ENCODE assay signal across 9 cellular contexts in the genomic region with DNA sequence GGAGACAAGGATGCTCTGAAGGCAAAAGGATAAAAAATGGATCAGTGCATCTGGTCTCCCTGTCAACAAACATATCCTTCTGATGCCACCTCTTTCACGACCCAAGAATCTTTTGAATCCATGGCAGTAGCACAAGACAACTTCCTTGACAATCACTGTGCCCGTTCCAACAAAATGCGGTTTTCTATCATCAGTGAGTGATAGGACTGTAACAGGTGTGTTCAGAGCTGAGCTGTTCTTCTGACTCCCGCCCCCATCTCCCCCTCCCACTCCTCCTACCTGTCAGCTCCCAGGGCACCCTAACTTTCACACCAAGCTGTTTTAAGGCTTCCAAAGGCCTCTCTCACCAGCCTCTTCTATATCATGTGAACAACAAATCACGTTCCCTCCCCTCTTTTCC.
DNase-seq lines count a peak whose midpoint lies in the region; ATAC-seq and TF ChIP-seq lines count a peak whose summit lies in the region.
"Had no signal": no experiment of that assay in that cellular context is flagged by ENCODE, and none has a peak within 500 bp of the region (broad histone marks: within the 10 kb centered on the region; RNA-seq: fewer than 3 reads in every experiment).

No MANE protein-coding gene starts in this region.

- no peak for TF ChIP-seq RAD21 in SK-N-SH (IDR thresholded peaks at IDR 0.05; ENCODE audit: low read length)

- POLR2A ChIA-PET in SK-N-SH (lab: Yijun Ruan, JAX) = interaction anchor here (0.6 kb wide), 1 partner anchor 80 kb away, joined by 4 read pairs; no protein-coding TSS in a partner anchor
- POLR2A ChIA-PET in PC-3 (lab: Charles Lee; ENCODE audit: unreplicated experiment) = no interaction called here

- BruUV-seq in mammary epithelial cell (replicated peaks; lab: Mats Ljungman, UMichigan) (no TSS peak), PC-3 (replicated peaks; lab: Mats Ljungman, UMichigan) (no TSS peak)

- peak overlapping the region; percentile 46; the same call in 1 of the 2 replicates for H3K4me2 ChIP-seq in SK-N-SH
- H3K4me2 ChIP-seq in mammary epithelial cell (ENCODE audit: insufficient read depth, low read depth, low read length) = peak overlapping the region; percentile 82
- no peak overlapping the region for H3K4me2 ChIP-seq in PC-3 (ENCODE audit: low read length)

- H3K27me3 ChIP-seq in SK-N-SH (ENCODE audit: insufficient read depth) (no peaks in the 10 kb centered on the region), mammary epithelial cell (ENCODE audit: insufficient read depth, low read length) (no peaks in the 10 kb centered on the region), lower lobe of right lung (ENCODE audit: low read depth) (no peaks in the 10 kb centered on the region), upper lobe of left lung (no peaks in the 10 kb centered on the region), PC-3 (ENCODE audit: low read length) (no peaks in the 10 kb centered on the region)

- H3K36me3 ChIP-seq in SK-N-SH (replicated peaks in 1 of 2; ENCODE audit: control insufficient read depth in 1 of 2, insufficient read depth in 2 of 2, low read length in 1 of 2) (no peaks in the 10 kb centered on the region), mammary epithelial cell (ENCODE audit: insufficient read depth, low read length) (no peaks in the 10 kb centered on the region), lower lobe of right lung (no peaks in the 10 kb centered on the region), upper lobe of left lung (no peaks in the 10 kb centered on the region), PC-3 (ENCODE audit: low read depth, low read length) (no peaks in the 10 kb centered on the region)

- H2AFZ ChIP-seq in SK-N-SH (ENCODE audit: low read depth) (no peak overlapping the region), mammary epithelial cell (ENCODE audit: low read depth, low read length) (peak overlapping the region; percentile 29), PC-3 (ENCODE audit: low read length) (no peak overlapping the region)

- H3K4me1 ChIP-seq in SK-N-SH (ENCODE audit: control insufficient read depth in 1 of 2, insufficient read depth in 2 of 2, low read depth in 1 of 2, low read length in 1 of 2) = peaks cover 10 to 39% of the 10 kb centered on the region in 2 experiments; a peak in 2 of 4 replicates
- peaks cover 50% of the 10 kb centered on the region for H3K4me1 ChIP-seq in mammary epithelial cell (ENCODE audit: insufficient read depth, low read length)
- peaks cover 29% of the 10 kb centered on the region for H3K4me1 ChIP-seq in lower lobe of right lung
- H3K4me1 ChIP-seq in upper lobe of left lung = peaks cover 12 to 21% (median 13%) of the 10 kb centered on the region in 4 donors
- H3K4me1 ChIP-seq in PC-3 (ENCODE audit: insufficient read depth, low read length) = no peaks in the 10 kb centered on the region

- H4K20me1 ChIP-seq in SK-N-SH (ENCODE audit: insufficient read depth) (peaks cover 21% of the 10 kb centered on the region; the same call in 1 of the 2 replicates), mammary epithelial cell (ENCODE audit: insufficient read depth, low read length) (no peaks in the 10 kb centered on the region), PC-3 (ENCODE audit: low read length) (peaks cover 19% of the 10 kb centered on the region; the same call in 1 of the 2 replicates)

- CTCF ChIA-PET in SK-N-SH (lab: Yijun Ruan, JAX) (interaction anchor here (1.2 to 1.3 kb wide), 2 partner anchors 9 to 16 kb away, joined by 3 to 8 read pairs; no protein-coding TSS in a partner anchor), mammary epithelial cell (lab: Charles Lee; ENCODE audit: low non-redundant PET) (interaction anchor here (0.9 kb wide), 1 partner anchor 19 kb away, joined by 3 read pairs; no protein-coding TSS in a partner anchor), PC-3 (lab: Charles Lee) (no interaction called here)

- 87% methylated on average over 5 of the region's 5 CpGs for WGBS in SK-N-SH (ENCODE audit: low lambda C conversion rate)
- whole genome bisulfite sequencing in mammary epithelial cell (ENCODE audit: low coverage, missing lambda C conversion rate) = 20% methylated on average over 4 of the region's 5 CpGs
- WGBS in upper lobe of left lung, 2 donors = 38 to 56% methylated on average over 5 of the region's 5 CpGs

- no peak for TF ChIP-seq EP300 in SK-N-SH (IDR thresholded peaks at IDR 0.05; ENCODE audit: borderline replicate concordance in 1 of 2, low read depth in 1 of 2, low read length in 1 of 2)
- no peak for TF ChIP-seq EP300 in upper lobe of left lung (IDR thresholded peaks at IDR 0.05)

- intact Hi-C loops in mammary epithelial cell (cut with micrococcal nuclease) = no loop called here
- intact Hi-C loops in lower lobe of right lung (cut with DNase I) = no loop called here
- intact Hi-C loops in PC-3 (cut with micrococcal nuclease) = no loop called here

- dilution Hi-C loops in mammary epithelial cell (cut with HindIII; ENCODE audit: low sequenced_read_pairs) = no loop called here

- H3K9ac ChIP-seq in SK-N-SH (no peak overlapping the region), mammary epithelial cell (ENCODE audit: insufficient read depth, low read length) (no peak overlapping the region), PC-3 (ENCODE audit: low read length) (no peak overlapping the region)

- H3K27ac ChIP-seq in SK-N-SH (ENCODE audit: low read depth in 2 of 2, low read length in 1 of 2) = peak overlapping the region in 1 of 2 experiments; percentile 21; a peak in 1 of 4 replicates
- H3K27ac ChIP-seq in mammary epithelial cell (ENCODE audit: insufficient read depth, low read depth, low read length) = peak overlapping the region; percentile 20
- H3K27ac ChIP-seq in lower lobe of right lung = peak overlapping the region; percentile 10
- peak overlapping the region in 3 of 4 donors; percentile 43 to 55 (median 52) for H3K27ac ChIP-seq in upper lobe of left lung
- H3K27ac ChIP-seq in PC-3 (ENCODE audit: low read length) = no peak overlapping the region

- H3K9me3 ChIP-seq in SK-N-SH (no peaks in the 10 kb centered on the region), mammary epithelial cell (replicated peaks; ENCODE audit: insufficient read depth, low read length) (no peaks in the 10 kb centered on the region), lower lobe of right lung (no peaks in the 10 kb centered on the region), upper lobe of left lung (no peaks in the 10 kb centered on the region), PC-3 (ENCODE audit: low read length) (no peaks in the 10 kb centered on the region)

- no peaks in the 10 kb centered on the region for H3K9me2 ChIP-seq in SK-N-SH
- H3K9me2 ChIP-seq in PC-3 (replicated peaks; ENCODE audit: low read length) = no peaks in the 10 kb centered on the region

- no peak for TF ChIP-seq CTCF in SK-N-SH (IDR thresholded peaks at IDR 0.05)
- TF ChIP-seq CTCF in mammary epithelial cell (conservative IDR thresholded peaks at IDR 0.05 in 1 of 2, IDR thresholded peaks at IDR 0.05 in 1 of 2; ENCODE audit: extremely low read depth in 1 of 2, insufficient read depth in 1 of 2, low read depth in 1 of 2, low read length in 2 of 2) = no peak
- no peak for TF ChIP-seq CTCF in lower lobe of right lung (IDR thresholded peaks at IDR 0.05)
- TF ChIP-seq CTCF in upper lobe of left lung (IDR thresholded peaks at IDR 0.05) = no peak
- no peak for TF ChIP-seq CTCF in PC-3 (conservative IDR thresholded peaks at IDR 0.05; ENCODE audit: low read depth, low read length)

- no peak for TF ChIP-seq POLR2A in upper lobe of left lung (IDR thresholded peaks at IDR 0.05)

- H3K79me2 ChIP-seq in SK-N-SH (ENCODE audit: insufficient read depth) (peaks cover 93% of the 10 kb centered on the region), mammary epithelial cell (ENCODE audit: insufficient read depth, low read length) (peaks cover 85% of the 10 kb centered on the region), PC-3 (ENCODE audit: low read length) (peaks cover 97% of the 10 kb centered on the region)

- H3K4me3 ChIP-seq in SK-N-SH (ENCODE audit: low read depth in 2 of 2, low read length in 1 of 2) (no peak overlapping the region), mammary epithelial cell (replicated peaks in 1 of 3; ENCODE audit: insufficient read depth in 1 of 3, low read depth in 2 of 3, low read length in 3 of 3) (peak overlapping the region in 1 of 3 experiments; percentile 19), lower lobe of right lung (peak overlapping the region; percentile 17), upper lobe of left lung (peak overlapping the region in 1 of 4 donors; percentile 8), PC-3 (ENCODE audit: low read length) (no peak overlapping the region)

- H3F3A ChIP-seq in SK-N-SH (replicated peaks; ENCODE audit: insufficient read depth) = peaks cover 5% of the 10 kb centered on the region
- no peaks in the 10 kb centered on the region for H3F3A ChIP-seq in PC-3 (ENCODE audit: low read length, unreplicated experiment)

- ATAC-seq in SK-N-SH treated with all-trans-retinoic acid at 6 μM for 48 hours = no peak
- ATAC-seq in lower lobe of right lung = peak in 1 of 2 donors; percentile 9
- ATAC-seq in upper lobe of left lung (ENCODE audit: low FRiP score in 2 of 2) = no peak
- no peak for ATAC-seq in PC-3

- DNase-seq in SK-N-SH (no peak), mammary epithelial cell (no peak), lower lobe of right lung (no peak), upper lobe of left lung (no peak), NOMO-1 treated with DMSO at 0.1 percent for 48 hours (lab: John Stamatoyannopoulos, UW; ENCODE audit: unreplicated experiment) (no peak), NOMO-1 (lab: John Stamatoyannopoulos, UW; ENCODE audit: unreplicated experiment in 2 of 2) (no peak), PC-3 (no peak)
- DNase-seq: AML-193 had no signal

- in situ Hi-C loops in mammary epithelial cell (cut with MboI; ENCODE audit: low sequenced_read_pairs in 2 of 2) = no loop called here

TF ChIP-seq in SK-N-SH treated with all-trans-retinoic acid at 6 μM for 48 hours, 23 proteins besides CTCF, POLR2A, EP300 and RAD21 (continues in another document):
- TF ChIP-seq ARNTL (CRISPR knock-in tag; IDR thresholded peaks at IDR 0.05; ENCODE audit: borderline replicate concordance, low read depth) (no peak), ZFP3 (CRISPR knock-in tag; IDR thresholded peaks at IDR 0.05) (no peak), BACH2 (CRISPR knock-in tag; IDR thresholded peaks at IDR 0.05; ENCODE audit: borderline replicate concordance) (no peak)
- TF ChIP-seq, protein P1, sequence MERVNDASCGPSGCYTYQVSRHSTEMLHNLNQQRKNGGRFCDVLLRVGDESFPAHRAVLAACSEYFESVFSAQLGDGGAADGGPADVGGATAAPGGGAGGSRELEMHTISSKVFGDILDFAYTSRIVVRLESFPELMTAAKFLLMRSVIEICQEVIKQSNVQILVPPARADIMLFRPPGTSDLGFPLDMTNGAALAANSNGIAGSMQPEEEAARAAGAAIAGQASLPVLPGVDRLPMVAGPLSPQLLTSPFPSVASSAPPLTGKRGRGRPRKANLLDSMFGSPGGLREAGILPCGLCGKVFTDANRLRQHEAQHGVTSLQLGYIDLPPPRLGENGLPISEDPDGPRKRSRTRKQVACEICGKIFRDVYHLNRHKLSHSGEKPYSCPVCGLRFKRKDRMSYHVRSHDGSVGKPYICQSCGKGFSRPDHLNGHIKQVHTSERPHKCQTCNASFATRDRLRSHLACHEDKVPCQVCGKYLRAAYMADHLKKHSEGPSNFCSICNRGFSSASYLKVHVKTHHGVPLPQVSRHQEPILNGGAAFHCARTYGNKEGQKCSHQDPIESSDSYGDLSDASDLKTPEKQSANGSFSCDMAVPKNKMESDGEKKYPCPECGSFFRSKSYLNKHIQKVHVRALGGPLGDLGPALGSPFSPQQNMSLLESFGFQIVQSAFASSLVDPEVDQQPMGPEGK (CRISPR knock-in tag; IDR thresholded peaks at IDR 0.05; ENCODE audit: borderline replicate concordance) = no peak
